Comparison of ENCODE assay signal across 1 cellular context in the genomic region with DNA sequence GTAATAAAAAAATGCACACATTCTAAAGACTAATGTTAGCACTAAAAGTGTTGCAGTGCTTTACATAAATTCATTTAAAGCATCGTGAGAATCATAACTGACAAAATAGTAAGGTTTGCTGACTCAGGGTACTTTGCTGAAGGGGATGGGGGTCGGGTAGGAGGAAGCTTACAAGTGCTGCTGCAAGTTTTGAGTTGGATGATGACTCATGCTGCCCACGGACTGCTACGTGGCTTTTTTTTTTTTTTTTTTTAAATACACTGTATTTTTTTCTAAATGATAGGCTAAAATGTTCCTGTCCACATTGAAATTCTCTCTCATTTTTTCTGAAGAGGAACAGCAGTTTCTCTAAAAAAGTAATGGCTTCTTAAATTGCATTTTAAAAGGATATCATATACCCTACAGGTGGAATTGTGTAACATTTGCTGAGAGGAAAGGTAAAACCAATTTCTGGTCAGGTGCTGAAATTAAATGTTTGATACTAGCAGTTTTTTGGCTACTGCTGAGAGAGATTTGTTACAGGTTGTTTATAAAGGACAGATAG.
TF ChIP-seq lines count a peak whose summit lies in the region.

No MANE protein-coding gene starts in this region.

TF ChIP-seq in K562, 482 proteins besides CTCF, POLR2A, EP300 and RAD21 (continued from another document and continues in another):
- TF ChIP-seq, protein P1, sequence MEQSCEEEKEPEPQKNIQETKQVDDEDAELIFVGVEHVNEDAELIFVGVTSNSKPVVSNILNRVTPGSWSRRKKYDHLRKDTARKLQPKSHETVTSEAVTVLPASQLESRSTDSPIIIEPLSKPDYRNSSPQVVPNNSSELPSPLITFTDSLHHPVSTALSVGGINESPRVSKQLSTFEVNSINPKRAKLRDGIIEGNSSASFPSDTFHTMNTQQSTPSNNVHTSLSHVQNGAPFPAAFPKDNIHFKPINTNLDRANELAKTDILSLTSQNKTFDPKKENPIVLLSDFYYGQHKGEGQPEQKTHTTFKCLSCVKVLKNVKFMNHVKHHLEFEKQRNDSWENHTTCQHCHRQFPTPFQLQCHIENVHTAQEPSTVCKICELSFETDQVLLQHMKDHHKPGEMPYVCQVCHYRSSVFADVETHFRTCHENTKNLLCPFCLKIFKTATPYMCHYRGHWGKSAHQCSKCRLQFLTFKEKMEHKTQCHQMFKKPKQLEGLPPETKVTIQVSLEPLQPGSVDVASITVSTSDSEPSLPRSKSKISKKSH (CRISPR knock-in tag; IDR thresholded peaks at IDR 0.05): no peak
- TF ChIP-seq, protein P2, sequence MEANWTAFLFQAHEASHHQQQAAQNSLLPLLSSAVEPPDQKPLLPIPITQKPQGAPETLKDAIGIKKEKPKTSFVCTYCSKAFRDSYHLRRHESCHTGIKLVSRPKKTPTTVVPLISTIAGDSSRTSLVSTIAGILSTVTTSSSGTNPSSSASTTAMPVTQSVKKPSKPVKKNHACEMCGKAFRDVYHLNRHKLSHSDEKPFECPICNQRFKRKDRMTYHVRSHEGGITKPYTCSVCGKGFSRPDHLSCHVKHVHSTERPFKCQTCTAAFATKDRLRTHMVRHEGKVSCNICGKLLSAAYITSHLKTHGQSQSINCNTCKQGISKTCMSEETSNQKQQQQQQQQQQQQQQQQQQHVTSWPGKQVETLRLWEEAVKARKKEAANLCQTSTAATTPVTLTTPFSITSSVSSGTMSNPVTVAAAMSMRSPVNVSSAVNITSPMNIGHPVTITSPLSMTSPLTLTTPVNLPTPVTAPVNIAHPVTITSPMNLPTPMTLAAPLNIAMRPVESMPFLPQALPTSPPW (CRISPR knock-in tag; IDR thresholded peaks at IDR 0.05): peak; percentile 43; the same call in 1 of the 2 replicates
- TF ChIP-seq, protein P3, sequence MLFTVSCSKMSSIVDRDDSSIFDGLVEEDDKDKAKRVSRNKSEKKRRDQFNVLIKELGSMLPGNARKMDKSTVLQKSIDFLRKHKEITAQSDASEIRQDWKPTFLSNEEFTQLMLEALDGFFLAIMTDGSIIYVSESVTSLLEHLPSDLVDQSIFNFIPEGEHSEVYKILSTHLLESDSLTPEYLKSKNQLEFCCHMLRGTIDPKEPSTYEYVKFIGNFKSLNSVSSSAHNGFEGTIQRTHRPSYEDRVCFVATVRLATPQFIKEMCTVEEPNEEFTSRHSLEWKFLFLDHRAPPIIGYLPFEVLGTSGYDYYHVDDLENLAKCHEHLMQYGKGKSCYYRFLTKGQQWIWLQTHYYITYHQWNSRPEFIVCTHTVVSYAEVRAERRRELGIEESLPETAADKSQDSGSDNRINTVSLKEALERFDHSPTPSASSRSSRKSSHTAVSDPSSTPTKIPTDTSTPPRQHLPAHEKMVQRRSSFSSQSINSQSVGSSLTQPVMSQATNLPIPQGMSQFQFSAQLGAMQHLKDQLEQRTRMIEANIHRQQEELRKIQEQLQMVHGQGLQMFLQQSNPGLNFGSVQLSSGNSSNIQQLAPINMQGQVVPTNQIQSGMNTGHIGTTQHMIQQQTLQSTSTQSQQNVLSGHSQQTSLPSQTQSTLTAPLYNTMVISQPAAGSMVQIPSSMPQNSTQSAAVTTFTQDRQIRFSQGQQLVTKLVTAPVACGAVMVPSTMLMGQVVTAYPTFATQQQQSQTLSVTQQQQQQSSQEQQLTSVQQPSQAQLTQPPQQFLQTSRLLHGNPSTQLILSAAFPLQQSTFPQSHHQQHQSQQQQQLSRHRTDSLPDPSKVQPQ (CRISPR knock-in tag; IDR thresholded peaks at IDR 0.05; ENCODE audit: borderline replicate concordance): no peak
- TF ChIP-seq, protein P4, sequence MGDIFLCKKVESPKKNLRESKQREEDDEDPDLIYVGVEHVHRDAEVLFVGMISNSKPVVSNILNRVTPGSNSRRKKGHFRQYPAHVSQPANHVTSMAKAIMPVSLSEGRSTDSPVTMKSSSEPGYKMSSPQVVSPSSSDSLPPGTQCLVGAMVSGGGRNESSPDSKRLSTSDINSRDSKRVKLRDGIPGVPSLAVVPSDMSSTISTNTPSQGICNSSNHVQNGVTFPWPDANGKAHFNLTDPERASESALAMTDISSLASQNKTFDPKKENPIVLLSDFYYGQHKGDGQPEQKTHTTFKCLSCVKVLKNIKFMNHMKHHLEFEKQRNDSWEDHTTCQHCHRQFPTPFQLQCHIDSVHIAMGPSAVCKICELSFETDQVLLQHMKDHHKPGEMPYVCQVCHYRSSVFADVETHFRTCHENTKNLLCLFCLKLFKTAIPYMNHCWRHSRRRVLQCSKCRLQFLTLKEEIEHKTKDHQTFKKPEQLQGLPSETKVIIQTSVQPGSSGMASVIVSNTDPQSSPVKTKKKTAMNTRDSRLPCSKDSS (IDR thresholded peaks at IDR 0.05; ENCODE audit: low read depth, partially characterized antibody): no peak
- no peak for TF ChIP-seq ATF1 (CRISPR knock-in tag; IDR thresholded peaks at IDR 0.05)
- peak; percentile 77 for TF ChIP-seq ATF1 (tag; IDR thresholded peaks at IDR 0.05)
- TF ChIP-seq, protein P5, sequence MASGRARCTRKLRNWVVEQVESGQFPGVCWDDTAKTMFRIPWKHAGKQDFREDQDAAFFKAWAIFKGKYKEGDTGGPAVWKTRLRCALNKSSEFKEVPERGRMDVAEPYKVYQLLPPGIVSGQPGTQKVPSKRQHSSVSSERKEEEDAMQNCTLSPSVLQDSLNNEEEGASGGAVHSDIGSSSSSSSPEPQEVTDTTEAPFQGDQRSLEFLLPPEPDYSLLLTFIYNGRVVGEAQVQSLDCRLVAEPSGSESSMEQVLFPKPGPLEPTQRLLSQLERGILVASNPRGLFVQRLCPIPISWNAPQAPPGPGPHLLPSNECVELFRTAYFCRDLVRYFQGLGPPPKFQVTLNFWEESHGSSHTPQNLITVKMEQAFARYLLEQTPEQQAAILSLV (tag; IDR thresholded peaks at IDR 0.05): no peak
- peak; percentile 54 for TF ChIP-seq NCOA1 (IDR thresholded peaks at IDR 0.05; ENCODE audit: low read depth)
- TF ChIP-seq ZKSCAN1 (IDR thresholded peaks at IDR 0.05; ENCODE audit: low read depth, low read length): no peak
- TF ChIP-seq SUPT5H (IDR thresholded peaks at IDR 0.05): peak; percentile 53; the same call in 1 of the 2 replicates
- TF ChIP-seq, protein P6, sequence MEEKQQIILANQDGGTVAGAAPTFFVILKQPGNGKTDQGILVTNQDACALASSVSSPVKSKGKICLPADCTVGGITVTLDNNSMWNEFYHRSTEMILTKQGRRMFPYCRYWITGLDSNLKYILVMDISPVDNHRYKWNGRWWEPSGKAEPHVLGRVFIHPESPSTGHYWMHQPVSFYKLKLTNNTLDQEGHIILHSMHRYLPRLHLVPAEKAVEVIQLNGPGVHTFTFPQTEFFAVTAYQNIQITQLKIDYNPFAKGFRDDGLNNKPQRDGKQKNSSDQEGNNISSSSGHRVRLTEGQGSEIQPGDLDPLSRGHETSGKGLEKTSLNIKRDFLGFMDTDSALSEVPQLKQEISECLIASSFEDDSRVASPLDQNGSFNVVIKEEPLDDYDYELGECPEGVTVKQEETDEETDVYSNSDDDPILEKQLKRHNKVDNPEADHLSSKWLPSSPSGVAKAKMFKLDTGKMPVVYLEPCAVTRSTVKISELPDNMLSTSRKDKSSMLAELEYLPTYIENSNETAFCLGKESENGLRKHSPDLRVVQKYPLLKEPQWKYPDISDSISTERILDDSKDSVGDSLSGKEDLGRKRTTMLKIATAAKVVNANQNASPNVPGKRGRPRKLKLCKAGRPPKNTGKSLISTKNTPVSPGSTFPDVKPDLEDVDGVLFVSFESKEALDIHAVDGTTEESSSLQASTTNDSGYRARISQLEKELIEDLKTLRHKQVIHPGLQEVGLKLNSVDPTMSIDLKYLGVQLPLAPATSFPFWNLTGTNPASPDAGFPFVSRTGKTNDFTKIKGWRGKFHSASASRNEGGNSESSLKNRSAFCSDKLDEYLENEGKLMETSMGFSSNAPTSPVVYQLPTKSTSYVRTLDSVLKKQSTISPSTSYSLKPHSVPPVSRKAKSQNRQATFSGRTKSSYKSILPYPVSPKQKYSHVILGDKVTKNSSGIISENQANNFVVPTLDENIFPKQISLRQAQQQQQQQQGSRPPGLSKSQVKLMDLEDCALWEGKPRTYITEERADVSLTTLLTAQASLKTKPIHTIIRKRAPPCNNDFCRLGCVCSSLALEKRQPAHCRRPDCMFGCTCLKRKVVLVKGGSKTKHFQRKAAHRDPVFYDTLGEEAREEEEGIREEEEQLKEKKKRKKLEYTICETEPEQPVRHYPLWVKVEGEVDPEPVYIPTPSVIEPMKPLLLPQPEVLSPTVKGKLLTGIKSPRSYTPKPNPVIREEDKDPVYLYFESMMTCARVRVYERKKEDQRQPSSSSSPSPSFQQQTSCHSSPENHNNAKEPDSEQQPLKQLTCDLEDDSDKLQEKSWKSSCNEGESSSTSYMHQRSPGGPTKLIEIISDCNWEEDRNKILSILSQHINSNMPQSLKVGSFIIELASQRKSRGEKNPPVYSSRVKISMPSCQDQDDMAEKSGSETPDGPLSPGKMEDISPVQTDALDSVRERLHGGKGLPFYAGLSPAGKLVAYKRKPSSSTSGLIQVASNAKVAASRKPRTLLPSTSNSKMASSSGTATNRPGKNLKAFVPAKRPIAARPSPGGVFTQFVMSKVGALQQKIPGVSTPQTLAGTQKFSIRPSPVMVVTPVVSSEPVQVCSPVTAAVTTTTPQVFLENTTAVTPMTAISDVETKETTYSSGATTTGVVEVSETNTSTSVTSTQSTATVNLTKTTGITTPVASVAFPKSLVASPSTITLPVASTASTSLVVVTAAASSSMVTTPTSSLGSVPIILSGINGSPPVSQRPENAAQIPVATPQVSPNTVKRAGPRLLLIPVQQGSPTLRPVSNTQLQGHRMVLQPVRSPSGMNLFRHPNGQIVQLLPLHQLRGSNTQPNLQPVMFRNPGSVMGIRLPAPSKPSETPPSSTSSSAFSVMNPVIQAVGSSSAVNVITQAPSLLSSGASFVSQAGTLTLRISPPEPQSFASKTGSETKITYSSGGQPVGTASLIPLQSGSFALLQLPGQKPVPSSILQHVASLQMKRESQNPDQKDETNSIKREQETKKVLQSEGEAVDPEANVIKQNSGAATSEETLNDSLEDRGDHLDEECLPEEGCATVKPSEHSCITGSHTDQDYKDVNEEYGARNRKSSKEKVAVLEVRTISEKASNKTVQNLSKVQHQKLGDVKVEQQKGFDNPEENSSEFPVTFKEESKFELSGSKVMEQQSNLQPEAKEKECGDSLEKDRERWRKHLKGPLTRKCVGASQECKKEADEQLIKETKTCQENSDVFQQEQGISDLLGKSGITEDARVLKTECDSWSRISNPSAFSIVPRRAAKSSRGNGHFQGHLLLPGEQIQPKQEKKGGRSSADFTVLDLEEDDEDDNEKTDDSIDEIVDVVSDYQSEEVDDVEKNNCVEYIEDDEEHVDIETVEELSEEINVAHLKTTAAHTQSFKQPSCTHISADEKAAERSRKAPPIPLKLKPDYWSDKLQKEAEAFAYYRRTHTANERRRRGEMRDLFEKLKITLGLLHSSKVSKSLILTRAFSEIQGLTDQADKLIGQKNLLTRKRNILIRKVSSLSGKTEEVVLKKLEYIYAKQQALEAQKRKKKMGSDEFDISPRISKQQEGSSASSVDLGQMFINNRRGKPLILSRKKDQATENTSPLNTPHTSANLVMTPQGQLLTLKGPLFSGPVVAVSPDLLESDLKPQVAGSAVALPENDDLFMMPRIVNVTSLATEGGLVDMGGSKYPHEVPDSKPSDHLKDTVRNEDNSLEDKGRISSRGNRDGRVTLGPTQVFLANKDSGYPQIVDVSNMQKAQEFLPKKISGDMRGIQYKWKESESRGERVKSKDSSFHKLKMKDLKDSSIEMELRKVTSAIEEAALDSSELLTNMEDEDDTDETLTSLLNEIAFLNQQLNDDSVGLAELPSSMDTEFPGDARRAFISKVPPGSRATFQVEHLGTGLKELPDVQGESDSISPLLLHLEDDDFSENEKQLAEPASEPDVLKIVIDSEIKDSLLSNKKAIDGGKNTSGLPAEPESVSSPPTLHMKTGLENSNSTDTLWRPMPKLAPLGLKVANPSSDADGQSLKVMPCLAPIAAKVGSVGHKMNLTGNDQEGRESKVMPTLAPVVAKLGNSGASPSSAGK (IDR thresholded peaks at IDR 0.05): 0 out of 2 replicates have a peak, but pooled peaks have one; percentile 3
- no peak for TF ChIP-seq SRSF9 (IDR thresholded peaks at IDR 0.05; ENCODE audit: borderline replicate concordance, low read depth, low read length)
- no peak for TF ChIP-seq LCOR (CRISPR knock-in tag; IDR thresholded peaks at IDR 0.05)
- TF ChIP-seq TAF9B (IDR thresholded peaks at IDR 0.05; ENCODE audit: partially characterized antibody): peak; percentile 66
- no peak for TF ChIP-seq ZNF347 (CRISPR knock-in tag; IDR thresholded peaks at IDR 0.05; ENCODE audit: low read depth)
- peak; percentile 47; the same call in 1 of the 2 replicates for TF ChIP-seq SMAD4 (CRISPR knock-in tag; conservative IDR thresholded peaks at IDR 0.05)
- TF ChIP-seq NFIC (IDR thresholded peaks at IDR 0.05): no peak
- TF ChIP-seq RBM14 (IDR thresholded peaks at IDR 0.05; ENCODE audit: borderline replicate concordance, insufficient read depth, low read depth, low read length): no peak
- TF ChIP-seq ADNP (tag; IDR thresholded peaks at IDR 0.05): no peak
- TF ChIP-seq TSC22D4 (tag; IDR thresholded peaks at IDR 0.05): no peak
- TF ChIP-seq FOXA3 (CRISPR knock-in tag; conservative IDR thresholded peaks at IDR 0.05 in 1 of 2, IDR thresholded peaks at IDR 0.05 in 1 of 2): no peak
- TF ChIP-seq NUFIP1 (IDR thresholded peaks at IDR 0.05; ENCODE audit: partially characterized antibody): no peak
- TF ChIP-seq ZNF778 (CRISPR knock-in tag; IDR thresholded peaks at IDR 0.05): no peak
- TF ChIP-seq CBX2 (IDR thresholded peaks at IDR 0.05; ENCODE audit: insufficient read depth, low read length, poor library complexity, severe bottlenecking): no peak
- TF ChIP-seq SMARCA4 (IDR thresholded peaks at IDR 0.05): peak; percentile 94
- peak; percentile 78 for TF ChIP-seq CREM (IDR thresholded peaks at IDR 0.05; ENCODE audit: low read depth)
- TF ChIP-seq ILK (tag; IDR thresholded peaks at IDR 0.05; ENCODE audit: borderline replicate concordance, low read depth): no peak
- TF ChIP-seq HDGF (IDR thresholded peaks at IDR 0.05): no peak
- no peak for TF ChIP-seq GABPB1 (CRISPR knock-in tag; IDR thresholded peaks at IDR 0.05)
- no peak for TF ChIP-seq NCOA4 (IDR thresholded peaks at IDR 0.05; ENCODE audit: partially characterized antibody)
- TF ChIP-seq STAG1 (CRISPR knock-in tag; IDR thresholded peaks at IDR 0.05; ENCODE audit: borderline replicate concordance): no peak
- TF ChIP-seq, protein P7, sequence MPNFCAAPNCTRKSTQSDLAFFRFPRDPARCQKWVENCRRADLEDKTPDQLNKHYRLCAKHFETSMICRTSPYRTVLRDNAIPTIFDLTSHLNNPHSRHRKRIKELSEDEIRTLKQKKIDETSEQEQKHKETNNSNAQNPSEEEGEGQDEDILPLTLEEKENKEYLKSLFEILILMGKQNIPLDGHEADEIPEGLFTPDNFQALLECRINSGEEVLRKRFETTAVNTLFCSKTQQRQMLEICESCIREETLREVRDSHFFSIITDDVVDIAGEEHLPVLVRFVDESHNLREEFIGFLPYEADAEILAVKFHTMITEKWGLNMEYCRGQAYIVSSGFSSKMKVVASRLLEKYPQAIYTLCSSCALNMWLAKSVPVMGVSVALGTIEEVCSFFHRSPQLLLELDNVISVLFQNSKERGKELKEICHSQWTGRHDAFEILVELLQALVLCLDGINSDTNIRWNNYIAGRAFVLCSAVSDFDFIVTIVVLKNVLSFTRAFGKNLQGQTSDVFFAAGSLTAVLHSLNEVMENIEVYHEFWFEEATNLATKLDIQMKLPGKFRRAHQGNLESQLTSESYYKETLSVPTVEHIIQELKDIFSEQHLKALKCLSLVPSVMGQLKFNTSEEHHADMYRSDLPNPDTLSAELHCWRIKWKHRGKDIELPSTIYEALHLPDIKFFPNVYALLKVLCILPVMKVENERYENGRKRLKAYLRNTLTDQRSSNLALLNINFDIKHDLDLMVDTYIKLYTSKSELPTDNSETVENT (CRISPR knock-in tag; IDR thresholded peaks at IDR 0.05): no peak
- TF ChIP-seq EP400 (IDR thresholded peaks at IDR 0.05): peak; percentile 87
- TF ChIP-seq PHB2 (IDR thresholded peaks at IDR 0.05; ENCODE audit: low read depth): no peak
